In genomic region chr3:94110854-94111253, GRCh38 we compare ENCODE assay signal across 6 cellular contexts.
"Had no signal": no experiment of that assay in that cellular context is flagged by ENCODE, and none has a peak within 500 bp of the region (broad histone marks: within the 10 kb centered on the region; RNA-seq: fewer than 3 reads in every experiment).

No MANE protein-coding gene starts in this region.

- DNase-seq: H9, HCEC 1CT, HFFc6 had no signal

- H3K27ac ChIP-seq: HL-60 had no signal

- H3K4me3 Mint-ChIP-seq: GM23338, H9, HFFc6, IgD-negative memory B cell had no signal

- H3K4me2 ChIP-seq: GM23338 had no signal

- H3K9me3 Mint-ChIP-seq: GM23338, H9, HFFc6, IgD-negative memory B cell had no signal

- H3K4me3 ChIP-seq: GM23338 had no signal

- H3K27me3 Mint-ChIP-seq: IgD-negative memory B cell had no signal

- H3K27ac Mint-ChIP-seq: GM23338, H9, HFFc6, IgD-negative memory B cell had no signal
